Comparison of ENCODE assay signal across 8 cellular contexts in the genomic region with DNA sequence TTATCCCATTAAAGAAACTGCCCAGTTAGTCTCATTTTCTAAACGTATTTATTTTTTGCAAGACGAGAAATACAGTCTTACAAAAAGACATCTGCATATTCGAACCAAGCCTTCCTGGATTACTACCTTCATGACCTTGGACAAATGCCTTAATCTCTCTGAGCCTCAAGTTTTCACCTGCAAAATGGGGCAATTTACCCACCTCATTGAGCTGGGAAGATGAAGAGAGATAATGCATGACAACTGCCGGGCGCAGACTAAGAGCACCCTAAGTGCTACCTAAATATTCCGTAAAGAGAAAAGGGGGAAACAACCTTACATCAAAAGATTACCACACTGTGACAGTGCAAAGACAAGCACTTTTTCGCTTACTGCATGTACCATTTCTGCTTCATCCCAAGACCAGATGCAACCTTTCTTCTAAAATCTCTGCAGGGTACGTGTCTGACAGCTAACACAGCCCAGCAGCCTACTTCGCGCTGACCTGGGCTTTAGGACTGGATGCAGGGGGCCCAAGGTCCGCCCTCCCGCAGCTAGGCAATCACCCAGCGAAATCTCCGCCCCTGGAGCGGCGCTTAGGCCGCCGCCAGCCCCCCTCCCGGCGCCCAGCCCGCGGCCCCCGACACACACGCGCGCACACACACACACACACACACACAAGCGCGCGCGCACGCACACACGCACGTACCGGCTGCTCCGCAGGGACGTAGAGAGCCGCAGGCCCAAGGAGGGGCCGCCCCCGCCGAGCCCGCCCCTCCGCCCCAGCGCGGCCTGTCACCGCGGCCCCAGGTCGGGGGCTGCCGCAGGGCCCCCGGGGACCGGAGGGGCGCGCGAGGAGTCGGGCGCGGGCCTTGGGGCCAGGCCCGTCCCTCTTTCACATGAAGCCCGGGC. TPM values are rescaled to one million over a fixed set of nuclear protein-coding genes. Genes with fewer than 3 reads are reported as not detected.
DNase-seq lines count a peak whose midpoint lies in the region; ATAC-seq and TF ChIP-seq lines count a peak whose summit lies in the region.

No MANE protein-coding gene starts in this region.

- H3K36me3 Mint-ChIP-seq in chondrocyte (ENCODE audit: low read depth) = no peaks in the 10 kb centered on the region

- H3K4me1 Mint-ChIP-seq in chondrocyte (ENCODE audit: low read depth) = peaks cover 60% of the 10 kb centered on the region

- no peaks in the 10 kb centered on the region for H3K27me3 Mint-ChIP-seq in chondrocyte (ENCODE audit: low read depth)

- POLR2A ChIA-PET in AG04449 (lab: Yijun Ruan, JAX) = interaction anchor here (0.7 to 0.9 kb wide), 2 partner anchors 20 to 21 kb away, joined by 3 to 5 read pairs; no protein-coding TSS in a partner anchor

- no peaks in the 10 kb centered on the region for H3K27me3 ChIP-seq in layer of hippocampus (ENCODE audit: control insufficient read depth, insufficient read depth, low read length)

- no peaks in the 10 kb centered on the region for H3K9me3 Mint-ChIP-seq in chondrocyte (ENCODE audit: low read depth)

- CTCF ChIA-PET in AG04449 (lab: Yijun Ruan, JAX) = interaction anchor here (1.3 to 1.4 kb wide), 2 partner anchors 23 to 92 kb away, joined by 3 to 4 read pairs; no protein-coding TSS in a partner anchor

- peak overlapping the region; percentile 88 for H3K4me3 ChIP-seq in AG04449 (ENCODE audit: low read depth, low read length)

- H3K4me3 Mint-ChIP-seq in chondrocyte (ENCODE audit: unreplicated experiment) = peak overlapping the region; percentile 85

- peak overlapping the region; percentile 98 for H3K27ac ChIP-seq in layer of hippocampus (ENCODE audit: low read depth, low read length)

- ATAC-seq in GM18909 (IDR thresholded peaks at IDR 0.05; ENCODE audit: poor library complexity, unreplicated experiment) (peak; percentile 70), HG03175 (IDR thresholded peaks at IDR 0.05; ENCODE audit: unreplicated experiment) (peak; percentile 65)

- peak overlapping the region; percentile 93 for H3K27ac Mint-ChIP-seq in chondrocyte (ENCODE audit: unreplicated experiment)

- TF ChIP-seq CTCF in AG04449 (IDR thresholded peaks at IDR 0.05; ENCODE audit: insufficient read depth, low read length, missing control alignments) (no peak), chondrocyte (IDR thresholded peaks at IDR 0.05) (no peak)

- DNase-seq in AG04449 (ENCODE audit: low read depth, low spot score) = peak; percentile 52
- peak; percentile 53 to 87 for DNase-seq in NCI-H446 (lab: John Stamatoyannopoulos, UW)
- peak; percentile 66 to 68 for DNase-seq in activated CD4-positive, alpha-beta T cell treated with anti-CD3 and anti-CD28 coated beads for 24 hours (ENCODE audit: low read depth in 2 of 2)
- DNase-seq in chondrocyte (ENCODE audit: low spot score) = peak; percentile 95
- peak; percentile 42 to 72 (median 57) for DNase-seq in stimulated activated CD4-positive, alpha-beta T cell treated with anti-CD3 and anti-CD28 coated beads, Interleukin-1b, Interleukin-23, amount 100 ng/mL, for 24 hours (ENCODE audit: low read depth in 4 of 4, low spot score in 1 of 4)

RNA-seq across cellular contexts. Expression of a gene that starts 0.8 kb away (rescaled TPM):
- 77.3 to 88.1 TPM (median 79.5 TPM) in 3 replicates for total RNA-seq in chondrocyte

RNA-seq across cellular contexts. Expression of a gene that starts 31.2 kb away (rescaled TPM):
- total RNA-seq in chondrocyte = 2.6 to 5.3 TPM (median 2.7 TPM) in 3 replicates

Comparison
In these comparisons a context has a peak if more than half of its experiments do, and no peak if none do; other contexts are left out.
1. Peak in every context shown above with its lines: DNase-seq, ATAC-seq, H3K4me3 ChIP-seq and H3K27ac ChIP-seq.